24 cellular contexts compared by ENCODE assay signal in genomic region chr21:30436986-30437385, GRCh38.
A peak's percentile ranks its signal among the peaks of the same experiment; 100 is the strongest.
DNase-seq lines count a peak whose midpoint lies in the region; ATAC-seq lines count a peak whose summit lies in the region.
"Had no signal": no experiment of that assay in that cellular context is flagged by ENCODE, and none has a peak within 500 bp of the region (broad histone marks: within the 10 kb centered on the region; RNA-seq: fewer than 3 reads in every experiment).

No MANE protein-coding gene starts in this region.

- ATAC-seq in HG03039 (IDR thresholded peaks at IDR 0.05; ENCODE audit: unreplicated experiment): no peak
- ATAC-seq: GM23338, Right ventricle myocardium inferior had no signal

- DNase-seq in NCI-H1417 (lab: John Stamatoyannopoulos, UW) (peak in 2 of 3 experiments; percentile 39 to 73), NCI-H1417 treated with DMSO at 0.1 percent for 48 hours (lab: John Stamatoyannopoulos, UW) (no peak), NCI-H524 (lab: John Stamatoyannopoulos, UW) (peak; percentile 57 to 83), NOMO-1 treated with DMSO at 0.1 percent for 48 hours (lab: John Stamatoyannopoulos, UW; ENCODE audit: unreplicated experiment) (peak; percentile 39), OCI-M2 (lab: John Stamatoyannopoulos, UW; ENCODE audit: unreplicated experiment) (no peak), NCI-H2107 treated with DMSO at 0.1 percent for 48 hours (lab: John Stamatoyannopoulos, UW; ENCODE audit: unreplicated experiment) (no peak)
- no peak for DNase-seq in activated CD8-positive, alpha-beta memory T cell treated with anti-CD3 and anti-CD28 coated beads, Interleukin-2, amount 50 U/mL, for 48 hours
- DNase-seq: 8988T; ACHN; BE2C; Calu3; CD8-positive, alpha-beta memory T cell; DMS153; HFFc6; IMR-90; KG1; MM.1S; NCI-H187 treated with DMSO at 0.1 percent for 48 hours; NCI-H748 treated with DMSO at 0.1 percent for 48 hours; PC-9; T-helper 2 cell had no signal

Comparison
In these comparisons a context has a peak if more than half of its experiments do, and no peak if none do; other contexts are left out.
1. DNase-seq: peak in NCI-H1417 (2 of 3), NCI-H524 (2 of 2) and NOMO-1 treated with DMSO at 0.1 percent for 48 hours (single experiment); none in NCI-H1417 treated with DMSO at 0.1 percent for 48 hours (single experiment), OCI-M2 (single experiment), activated CD8-positive, alpha-beta memory T cell treated with anti-CD3 and anti-CD28 coated beads, Interleukin-2, amount 50 U/mL, for 48 hours (single experiment) and NCI-H2107 treated with DMSO at 0.1 percent for 48 hours (single experiment).